14 cellular contexts compared by ENCODE assay signal in genomic region chr18:59057493-59057795, GRCh38.
A peak's percentile ranks its signal among the peaks of the same experiment; 100 is the strongest.
DNase-seq lines count a peak whose midpoint lies in the region; ATAC-seq, FAIRE-seq and TF ChIP-seq lines count a peak whose summit lies in the region.
"Had no signal": no experiment of that assay in that cellular context is flagged by ENCODE, and none has a peak within 500 bp of the region (broad histone marks: within the 10 kb centered on the region; RNA-seq: fewer than 3 reads in every experiment).

No MANE protein-coding gene starts in this region.

- intact Hi-C loops in left ventricle myocardium superior (cut with micrococcal nuclease) = loop anchor here (5.0 kb wide), 1 partner anchor 270 kb away; no protein-coding TSS in a partner anchor
- intact Hi-C loops in OCI-LY7 (cut with micrococcal nuclease; ENCODE audit: unreplicated experiment) = loop anchor here (1.0 to 10.0 kb wide), 3 partner anchors 110 to 276 kb away; no protein-coding TSS in a partner anchor

- no peak for ATAC-seq in left ventricle myocardium superior
- no peak for ATAC-seq in HG02852 (IDR thresholded peaks at IDR 0.05; ENCODE audit: unreplicated experiment)
- no peak for ATAC-seq in GM21528 (IDR thresholded peaks at IDR 0.05; ENCODE audit: low FRiP score, unreplicated experiment)

- H3K27ac ChIP-seq in right atrium auricular region (no peak overlapping the region), OCI-LY7 (ENCODE audit: low read depth, low read length, poor library complexity, severe bottlenecking) (no peak overlapping the region)
- H3K27ac ChIP-seq: BLaER1 treated with 17β-estradiol and CSF1 and Interleukin-3, amounts not matched to agents 10 nM and 100 nM; RWPE1; SJCRH30 had no signal

- H3K4me3 ChIP-seq in right atrium auricular region (no peak overlapping the region), OCI-LY7 (ENCODE audit: low read depth, low read length, poor library complexity, severe bottlenecking) (no peak overlapping the region)
- H3K4me3 ChIP-seq: BLaER1 treated with 17β-estradiol and CSF1 and Interleukin-3, amounts not matched to agents 10 nM and 100 nM; SJCRH30 had no signal

- DNase-seq in right atrium auricular region (ENCODE audit: low spot score) (no peak), left ventricle myocardium superior (no peak), OCI-LY7 (ENCODE audit: low spot score) (no peak), chondrocyte (ENCODE audit: low spot score) (no peak), type B pancreatic cell (ENCODE audit: extremely low spot score, unreplicated experiment) (no peak), urothelium cell line (ENCODE audit: low spot score) (no peak)
- DNase-seq: DMS79, NCI-H2081 treated with DMSO at 0.1 percent for 48 hours had no signal

- H3K4me3 Mint-ChIP-seq in chondrocyte (ENCODE audit: unreplicated experiment) = no peak overlapping the region
- no peak overlapping the region for H3K4me3 Mint-ChIP-seq in type B pancreatic cell

- H3K9me3 ChIP-seq in right atrium auricular region (no peaks in the 10 kb centered on the region), OCI-LY7 (ENCODE audit: low read length) (no peaks in the 10 kb centered on the region)
- H3K9me3 ChIP-seq: BLaER1 treated with 17β-estradiol and CSF1 and Interleukin-3, amounts not matched to agents 10 nM and 100 nM; SJCRH30 had no signal

- POLR2A ChIA-PET in OCI-LY7 (lab: Charles Lee) = no interaction called here

- no TSS peak for BruUV-seq in OCI-LY7 (replicated peaks; lab: Mats Ljungman, UMichigan)

- TF ChIP-seq CTCF in right atrium auricular region (IDR thresholded peaks at IDR 0.05) = peak; percentile 6 to 9
- TF ChIP-seq CTCF in OCI-LY7 (conservative IDR thresholded peaks at IDR 0.05; ENCODE audit: low read length) = peak; percentile 41; the same call in 1 of the 2 replicates
- TF ChIP-seq CTCF in chondrocyte (IDR thresholded peaks at IDR 0.05) = peak; percentile 61
- peak; percentile 32 for TF ChIP-seq CTCF in type B pancreatic cell (conservative IDR thresholded peaks at IDR 0.05)

- no peak overlapping the region for H3K4me2 ChIP-seq in OCI-LY7 (ENCODE audit: low read length)

- CTCF ChIA-PET in OCI-LY7 (lab: Charles Lee; ENCODE audit: unreplicated experiment) = no interaction called here

- peak overlapping the region; percentile 15; the same call in 1 of the 2 replicates for H2AFZ ChIP-seq in OCI-LY7 (ENCODE audit: low read length)

- H3K27me3 Mint-ChIP-seq in chondrocyte (ENCODE audit: low read depth) (no peaks in the 10 kb centered on the region), type B pancreatic cell (peaks cover 4% of the 10 kb centered on the region)

- H3K36me3 ChIP-seq in right atrium auricular region (no peaks in the 10 kb centered on the region), OCI-LY7 (ENCODE audit: insufficient read depth, low read length) (no peaks in the 10 kb centered on the region)
- H3K36me3 ChIP-seq: BLaER1 treated with 17β-estradiol and CSF1 and Interleukin-3, amounts not matched to agents 10 nM and 100 nM; SJCRH30 had no signal

- H3K27me3 ChIP-seq in right atrium auricular region = no peaks in the 10 kb centered on the region
- H3K27me3 ChIP-seq: BLaER1 treated with 17β-estradiol and CSF1 and Interleukin-3, amounts not matched to agents 10 nM and 100 nM; SJCRH30 had no signal

- H3K4me1 ChIP-seq in right atrium auricular region (peaks cover 0 to 19% of the 10 kb centered on the region in 2 donors), OCI-LY7 (ENCODE audit: insufficient read depth, low read length, poor library complexity, severe bottlenecking) (no peaks in the 10 kb centered on the region)
- H3K4me1 ChIP-seq: SJCRH30 had no signal

- no peaks in the 10 kb centered on the region for H4K20me1 ChIP-seq in OCI-LY7 (ENCODE audit: insufficient read depth, low read length)
- H4K20me1 ChIP-seq: BLaER1 treated with 17β-estradiol and CSF1 and Interleukin-3, amounts not matched to agents 10 nM and 100 nM had no signal

- H3K4me1 Mint-ChIP-seq in chondrocyte (ENCODE audit: low read depth) = peaks cover 39% of the 10 kb centered on the region
- H3K4me1 Mint-ChIP-seq in type B pancreatic cell (ENCODE audit: unreplicated experiment) = peaks cover 17% of the 10 kb centered on the region

- H3K9me3 Mint-ChIP-seq in chondrocyte (ENCODE audit: low read depth) (no peaks in the 10 kb centered on the region), type B pancreatic cell (no peaks in the 10 kb centered on the region)

- no peak overlapping the region for H3K27ac Mint-ChIP-seq in chondrocyte (ENCODE audit: unreplicated experiment)
- no peak overlapping the region for H3K27ac Mint-ChIP-seq in type B pancreatic cell

- no peaks in the 10 kb centered on the region for H3K79me2 ChIP-seq in OCI-LY7 (ENCODE audit: insufficient read depth, low read depth, low read length)

- FAIRE-seq in urothelium cell line (lab: Jason Lieb, UNC) = no peak
- FAIRE-seq: A204.1 had no signal

- H3K36me3 Mint-ChIP-seq in chondrocyte (ENCODE audit: low read depth) (peaks cover 2% of the 10 kb centered on the region), type B pancreatic cell (no peaks in the 10 kb centered on the region)

- no peaks in the 10 kb centered on the region for H3K9me2 ChIP-seq in OCI-LY7 (ENCODE audit: insufficient read depth, low read length)

Comparison
In these comparisons a context has a peak if more than half of its experiments do, and no peak if none do; other contexts are left out.
1. CTCF ChIP-seq: peak in every context shown above with its lines; median percentile 61 in chondrocyte; 41 in OCI-LY7; 32 in type B pancreatic cell; 8 in right atrium auricular region.